8 cellular contexts compared by ENCODE assay signal in genomic region chr13:23899555-23899954, GRCh38. TPM values are rescaled to one million over a fixed set of nuclear protein-coding genes. Genes with fewer than 3 reads are reported as not detected.
A peak's percentile ranks its signal among the peaks of the same experiment; 100 is the strongest.
DNase-seq lines count a peak whose midpoint lies in the region; ATAC-seq, FAIRE-seq and TF ChIP-seq lines count a peak whose summit lies in the region.

No MANE protein-coding gene starts in this region.

- H3K36me3 Mint-ChIP-seq in mesothelial cell of epicardium = no peaks in the 10 kb centered on the region
- H3K36me3 Mint-ChIP-seq in activated T-cell treated with anti-CD3 and anti-CD28 coated beads, Interleukin-2, amount 50 U/mL, for 24 hours (ENCODE audit: low read depth) = no peaks in the 10 kb centered on the region

- no peak overlapping the region for H3K4me2 ChIP-seq in PC-3 (ENCODE audit: low read length)

- peaks cover 25% of the 10 kb centered on the region for H3K27me3 Mint-ChIP-seq in mesothelial cell of epicardium (ENCODE audit: low read depth)
- peaks cover 40% of the 10 kb centered on the region for H3K27me3 Mint-ChIP-seq in activated T-cell treated with anti-CD3 and anti-CD28 coated beads, Interleukin-2, amount 50 U/mL, for 24 hours

- TF ChIP-seq CTCF in AG10803 (conservative IDR thresholded peaks at IDR 0.05; ENCODE audit: low read length) (peak; percentile 70), GM12874 (IDR thresholded peaks at IDR 0.05; ENCODE audit: insufficient read depth, low read depth, low read length) (peak; percentile 37; the same call in 1 of the 2 replicates), PC-3 (conservative IDR thresholded peaks at IDR 0.05; ENCODE audit: low read depth, low read length) (peak; percentile 75), coronary artery (IDR thresholded peaks at IDR 0.05) (peak; percentile 19), mesothelial cell of epicardium (IDR thresholded peaks at IDR 0.05; ENCODE audit: unreplicated experiment) (peak; percentile 71)

- H3K4me1 Mint-ChIP-seq in mesothelial cell of epicardium = peaks cover 10% of the 10 kb centered on the region
- H3K4me1 Mint-ChIP-seq in activated T-cell treated with anti-CD3 and anti-CD28 coated beads, Interleukin-2, amount 50 U/mL, for 24 hours (ENCODE audit: low read depth) = peaks cover 5% of the 10 kb centered on the region

- no peak overlapping the region for H3K4me3 Mint-ChIP-seq in mesothelial cell of epicardium
- H3K4me3 Mint-ChIP-seq in activated T-cell treated with anti-CD3 and anti-CD28 coated beads, Interleukin-2, amount 50 U/mL, for 24 hours = no peak overlapping the region

- H3K79me2 ChIP-seq in PC-3 (ENCODE audit: low read length) = no peaks in the 10 kb centered on the region

- no peak for TF ChIP-seq POLR2A in GM12891 (IDR thresholded peaks at IDR 0.05; ENCODE audit: low read depth, low read length)

- no peaks in the 10 kb centered on the region for H3F3A ChIP-seq in PC-3 (ENCODE audit: low read length, unreplicated experiment)

- H3K9me3 ChIP-seq in PC-3 (ENCODE audit: low read length) = no peaks in the 10 kb centered on the region

- ATAC-seq in PC-3 (peak; percentile 53), HG02885 (IDR thresholded peaks at IDR 0.05; ENCODE audit: poor library complexity, unreplicated experiment) (no peak)

- H3K9ac ChIP-seq in PC-3 (ENCODE audit: low read length) = no peak overlapping the region

- no peak for FAIRE-seq in GM12891 (lab: Jason Lieb, UNC)

- no peaks in the 10 kb centered on the region for H3K27me3 ChIP-seq in PC-3 (ENCODE audit: low read length)

- DNase-seq in AG10803 (ENCODE audit: low read depth) (peak; percentile 57), PC-3 (peak; percentile 70), coronary artery (ENCODE audit: low spot score) (no peak), mesothelial cell of epicardium (ENCODE audit: low spot score in 2 of 2, unreplicated experiment in 2 of 2) (no peak), GM12891 (ENCODE audit: insufficient read length, low spot score) (no peak)
- no peak for DNase-seq in activated T-cell treated with anti-CD3 and anti-CD28 coated beads, Interleukin-2, amount 50 U/mL, for 24 hours

- no peak overlapping the region for H3K4me3 ChIP-seq in AG10803 (ENCODE audit: low read length)
- no peak overlapping the region for H3K4me3 ChIP-seq in PC-3 (ENCODE audit: low read length)
- H3K4me3 ChIP-seq in coronary artery = no peak overlapping the region

- no peaks in the 10 kb centered on the region for H3K36me3 ChIP-seq in PC-3 (ENCODE audit: low read depth, low read length)

- intact Hi-C loops in PC-3 (cut with micrococcal nuclease) = no loop called here

- no peak overlapping the region for H3K27ac Mint-ChIP-seq in mesothelial cell of epicardium
- no peak overlapping the region for H3K27ac Mint-ChIP-seq in activated T-cell treated with anti-CD3 and anti-CD28 coated beads, Interleukin-2, amount 50 U/mL, for 24 hours

- no peak overlapping the region for H2AFZ ChIP-seq in PC-3 (ENCODE audit: low read length)

- H3K9me2 ChIP-seq in PC-3 (replicated peaks; ENCODE audit: low read length) = no peaks in the 10 kb centered on the region

- no TSS peak for BruUV-seq in PC-3 (replicated peaks; lab: Mats Ljungman, UMichigan)

- peaks cover 17% of the 10 kb centered on the region for H3K4me1 ChIP-seq in PC-3 (ENCODE audit: insufficient read depth, low read length)

- H4K20me1 ChIP-seq in PC-3 (ENCODE audit: low read length) = no peaks in the 10 kb centered on the region

- POLR2A ChIA-PET in PC-3 (lab: Charles Lee; ENCODE audit: unreplicated experiment) = no interaction called here

- CTCF ChIA-PET in PC-3 (lab: Charles Lee) = no interaction called here

- H3K27ac ChIP-seq in PC-3 (ENCODE audit: low read length) (no peak overlapping the region), coronary artery (no peak overlapping the region)

- H3K9me3 Mint-ChIP-seq in mesothelial cell of epicardium = no peaks in the 10 kb centered on the region
- H3K9me3 Mint-ChIP-seq in activated T-cell treated with anti-CD3 and anti-CD28 coated beads, Interleukin-2, amount 50 U/mL, for 24 hours = no peaks in the 10 kb centered on the region

TF ChIP-seq in GM12891, 5 proteins besides CTCF, POLR2A, EP300 and RAD21:
- TF ChIP-seq POU2F2 (IDR thresholded peaks at IDR 0.05; ENCODE audit: low read depth, low read length) (no peak), PAX5 (IDR thresholded peaks at IDR 0.05; ENCODE audit: insufficient read depth, low read length, severe bottlenecking) (no peak), TAF1 (IDR thresholded peaks at IDR 0.05; ENCODE audit: low read depth, low read length) (no peak), SPI1 (IDR thresholded peaks at IDR 0.05; ENCODE audit: low read depth, low read length) (no peak), POLR2AphosphoS5 (IDR thresholded peaks at IDR 0.05; ENCODE audit: low read depth, low read length) (no peak)

RNA-seq across cellular contexts. Expression of gene C1QTNF9B, which starts 2.3 kb away (rescaled TPM):
- total RNA-seq in PC-3 (2014; rRNA removed) (0.23 TPM in 1 of 2 replicates, not detected in the other), mesothelial cell of epicardium (not detected in 3 replicates)
- 0.21 TPM for polyA plus RNA-seq in GM12891 (2012; ENCODE audit: low read depth, missing spikeins)

RNA-seq across cellular contexts. Expression of gene MIPEP, which starts 10.4 kb away (rescaled TPM):
- total RNA-seq in PC-3 (2014; rRNA removed) (30.5 and 31.0 TPM in 2 replicates), mesothelial cell of epicardium (11.3 to 13.1 TPM (median 11.7 TPM) in 3 replicates)
- polyA plus RNA-seq in GM12891 (2012; ENCODE audit: low read depth, missing spikeins) = 26.9 TPM

Comparison
In these comparisons a context has a peak if more than half of its experiments do, and no peak if none do; other contexts are left out.
1. DNase-seq: peak in AG10803 (single experiment) and PC-3 (single experiment); none in coronary artery (single experiment), mesothelial cell of epicardium (0 of 2), GM12891 (single experiment) and activated T-cell treated with anti-CD3 and anti-CD28 coated beads, Interleukin-2, amount 50 U/mL, for 24 hours (single experiment).
2. CTCF ChIP-seq: peak in every context shown above with its lines; median percentile 75 in PC-3; 71 in mesothelial cell of epicardium; 70 in AG10803; 37 in GM12874; 19 in coronary artery.